In the genomic region with DNA sequence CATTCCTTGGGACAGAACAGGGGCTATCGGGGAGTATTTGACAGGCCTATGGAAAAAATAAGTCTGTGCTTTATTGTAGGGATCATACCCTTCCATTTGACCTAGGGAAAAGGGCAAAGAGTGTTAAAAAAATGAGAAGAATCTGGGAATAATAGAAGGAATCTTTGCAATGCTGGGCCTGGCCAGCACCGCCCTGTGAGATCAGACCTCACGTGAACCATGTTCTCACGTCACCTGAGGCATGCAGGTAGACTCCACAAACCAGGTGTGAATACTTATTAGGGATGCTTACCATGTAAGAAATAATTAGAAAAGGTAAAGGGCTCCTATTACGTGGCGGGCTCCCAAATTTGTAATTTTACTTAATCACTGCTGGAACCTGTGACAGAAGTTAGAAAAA, we compare ENCODE assay signal across 18 cellular contexts.
"Had no signal": no experiment of that assay in that cellular context is flagged by ENCODE, and none has a peak within 500 bp of the region (broad histone marks: within the 10 kb centered on the region; RNA-seq: fewer than 3 reads in every experiment).

No MANE protein-coding gene starts in this region.

- H3K27ac Mint-ChIP-seq: activated CD4-positive, alpha-beta T cell treated with anti-CD3 and anti-CD28 coated beads, Interleukin-2, amount 10 ng/mL, durations not matched to agents 24 days and 14 days; effector memory CD8-positive, alpha-beta T cell; memory B cell; T-helper 2 cell treated with Interferon-gamma antibody and Interleukin-4, amounts not matched to agents 5 μg/mL and 100 μg/mL, for 36 hours had no signal

- H3K4me1 ChIP-seq: gastroesophageal sphincter, prostate gland, right lobe of liver, suprapubic skin had no signal

- H3K36me3 ChIP-seq: gastroesophageal sphincter, heart right ventricle, left ventricle myocardium inferior, prostate gland, right lobe of liver, suprapubic skin had no signal

- H3K27me3 Mint-ChIP-seq: memory B cell had no signal

- H3K27ac ChIP-seq: gastroesophageal sphincter, heart right ventricle, left ventricle myocardium inferior, prostate gland, right lobe of liver, suprapubic skin had no signal

- H3K4me3 ChIP-seq: gastroesophageal sphincter, heart right ventricle, left ventricle myocardium inferior, prostate gland, right lobe of liver, smooth muscle cell, suprapubic skin had no signal

- DNase-seq: activated CD4-positive, alpha-beta T cell treated with anti-CD3 and anti-CD28 coated beads, Interleukin-2, amount 10 ng/mL, durations not matched to agents 24 days and 14 days; activated CD4-positive, CD25-positive, alpha-beta regulatory T cell; activated naive CD4-positive, alpha-beta T cell treated with Interleukin-2 at 50 U/mL for 16 hours; anterior cingulate cortex; dermis blood vessel endothelial cell; effector memory CD8-positive, alpha-beta T cell; heart right ventricle; kidney; left ventricle myocardium inferior; nephron progenitor cell; right lobe of liver; stimulated activated naive CD8-positive, alpha-beta T cell treated with anti-CD3 and anti-CD28 coated beads, Interleukin-15, Interleukin-2, amounts not matched to agents 100 U/mL and 50 U/mL, for 24 hours had no signal

- H3K36me3 Mint-ChIP-seq: memory B cell had no signal

- ATAC-seq: effector memory CD8-positive, alpha-beta T cell; gastroesophageal sphincter; heart right ventricle; stimulated activated naive CD8-positive, alpha-beta T cell treated with anti-CD3 and anti-CD28 coated beads, Interleukin-15, Interleukin-2, amounts not matched to agents 100 U/mL and 50 U/mL, for 24 hours had no signal

- H3K4me3 Mint-ChIP-seq: activated CD4-positive, alpha-beta T cell treated with anti-CD3 and anti-CD28 coated beads, Interleukin-2, amount 10 ng/mL, durations not matched to agents 24 days and 14 days; effector memory CD8-positive, alpha-beta T cell; memory B cell; T-helper 2 cell treated with Interferon-gamma antibody and Interleukin-4, amounts not matched to agents 5 μg/mL and 100 μg/mL, for 36 hours had no signal

- H3K27me3 ChIP-seq: heart right ventricle, right lobe of liver, suprapubic skin had no signal

- H3K9me3 Mint-ChIP-seq: activated CD4-positive, alpha-beta T cell treated with anti-CD3 and anti-CD28 coated beads, Interleukin-2, amount 10 ng/mL, durations not matched to agents 24 days and 14 days; effector memory CD8-positive, alpha-beta T cell; T-helper 2 cell treated with Interferon-gamma antibody and Interleukin-4, amounts not matched to agents 5 μg/mL and 100 μg/mL, for 36 hours had no signal

- H3K9me3 ChIP-seq: gastroesophageal sphincter, left ventricle myocardium inferior, prostate gland, right lobe of liver, suprapubic skin had no signal

- H3K4me1 Mint-ChIP-seq: activated CD4-positive, alpha-beta T cell treated with anti-CD3 and anti-CD28 coated beads, Interleukin-2, amount 10 ng/mL, durations not matched to agents 24 days and 14 days; memory B cell had no signal
